In genomic region chr1:212613440-212614335, GRCh38 we compare ENCODE assay signal across 13 cellular contexts. TPM values are rescaled to one million over a fixed set of nuclear protein-coding genes. Genes with fewer than 3 reads are reported as not detected.
A peak's percentile ranks its signal among the peaks of the same experiment; 100 is the strongest.
DNase-seq lines count a peak whose midpoint lies in the region; ATAC-seq, FAIRE-seq and TF ChIP-seq lines count a peak whose summit lies in the region.
"Had no signal": no experiment of that assay in that cellular context is flagged by ENCODE, and none has a peak within 500 bp of the region (broad histone marks: within the 10 kb centered on the region; RNA-seq: fewer than 3 reads in every experiment).

No MANE protein-coding gene starts in this region.

- TF ChIP-seq POLR2A in NB4 (IDR thresholded peaks at IDR 0.05; ENCODE audit: extremely low read depth, insufficient read length) = no peak

- no peak for TF ChIP-seq CTCF in NB4 (IDR thresholded peaks at IDR 0.05; ENCODE audit: low read depth, low read length)

- no peak for ATAC-seq in activated T-cell treated with anti-CD3 and anti-CD28 coated beads, Interleukin-2, amount 50 U/mL, for 72 hours (replicated peaks in 1 of 2)
- no peak for ATAC-seq in central memory CD8-positive, alpha-beta T cell (replicated peaks; ENCODE audit: extremely low read depth, poor library complexity, severe bottlenecking)
- no peak for ATAC-seq in stimulated activated memory B cell treated with anti-CD40 and anti-IgM and Interleukin-4, amounts not matched to agents 10 μg/mL and 1 μg/mL and 100 μg/mL, for 72 hours

- peaks cover 47% of the 10 kb centered on the region for H3K4me1 Mint-ChIP-seq in activated T-cell treated with anti-CD3 and anti-CD28 coated beads, Interleukin-2, amount 50 U/mL, for 72 hours (ENCODE audit: low read depth)
- H3K4me1 Mint-ChIP-seq in central memory CD8-positive, alpha-beta T cell = peaks cover 12% of the 10 kb centered on the region
- peaks cover 28% of the 10 kb centered on the region for H3K4me1 Mint-ChIP-seq in stimulated activated memory B cell treated with anti-CD40 and anti-IgM and Interleukin-4, amounts not matched to agents 10 μg/mL and 1 μg/mL and 100 μg/mL, for 72 hours

- no peak overlapping the region for H3K4me3 ChIP-seq in NB4 (ENCODE audit: low read depth, low read length)

- peak overlapping the region; percentile 45 to 61 for H3K4me3 Mint-ChIP-seq in activated T-cell treated with anti-CD3 and anti-CD28 coated beads, Interleukin-2, amount 50 U/mL, for 72 hours
- no peak overlapping the region for H3K4me3 Mint-ChIP-seq in central memory CD8-positive, alpha-beta T cell
- H3K4me3 Mint-ChIP-seq in stimulated activated memory B cell treated with anti-CD40 and anti-IgM and Interleukin-4, amounts not matched to agents 10 μg/mL and 1 μg/mL and 100 μg/mL, for 72 hours = no peak overlapping the region

- no peak for DNase-seq in activated T-cell treated with anti-CD3 and anti-CD28 coated beads, Interleukin-2, amount 50 U/mL, for 72 hours
- DNase-seq in activated T-cell treated with anti-CD3 and anti-CD28 coated beads for 4 hours = no peak
- DNase-seq in NB4 (ENCODE audit: low read depth) = peak; percentile 18
- DNase-seq in central memory CD8-positive, alpha-beta T cell (ENCODE audit: low spot score in 2 of 2) = no peak
- DNase-seq in T-helper 2 cell = no peak
- DNase-seq in DMS 273 (lab: John Stamatoyannopoulos, UW; ENCODE audit: unreplicated experiment) = no peak
- no peak for DNase-seq in RCC 7860 (ENCODE audit: low spot score)
- DNase-seq: central memory CD4-positive, alpha-beta T cell; DMS153; NCI-H1694 treated with DMSO at 0.1 percent for 48 hours; NCI-H774; occipital lobe had no signal

- H3K27me3 Mint-ChIP-seq in activated T-cell treated with anti-CD3 and anti-CD28 coated beads, Interleukin-2, amount 50 U/mL, for 72 hours (ENCODE audit: low read depth) = peaks cover 14% of the 10 kb centered on the region
- H3K27me3 Mint-ChIP-seq in central memory CD8-positive, alpha-beta T cell = peaks cover 24% of the 10 kb centered on the region
- H3K27me3 Mint-ChIP-seq in stimulated activated memory B cell treated with anti-CD40 and anti-IgM and Interleukin-4, amounts not matched to agents 10 μg/mL and 1 μg/mL and 100 μg/mL, for 72 hours = peaks cover 18% of the 10 kb centered on the region

- no peak overlapping the region for H3K27ac Mint-ChIP-seq in activated T-cell treated with anti-CD3 and anti-CD28 coated beads, Interleukin-2, amount 50 U/mL, for 72 hours
- peak overlapping the region; percentile 44 for H3K27ac Mint-ChIP-seq in central memory CD8-positive, alpha-beta T cell (ENCODE audit: low read depth)
- H3K27ac Mint-ChIP-seq in stimulated activated memory B cell treated with anti-CD40 and anti-IgM and Interleukin-4, amounts not matched to agents 10 μg/mL and 1 μg/mL and 100 μg/mL, for 72 hours = peak overlapping the region; percentile 57

- H3K9me3 Mint-ChIP-seq in activated T-cell treated with anti-CD3 and anti-CD28 coated beads, Interleukin-2, amount 50 U/mL, for 72 hours = no peaks in the 10 kb centered on the region
- H3K9me3 Mint-ChIP-seq in central memory CD8-positive, alpha-beta T cell = no peaks in the 10 kb centered on the region
- H3K9me3 Mint-ChIP-seq in stimulated activated memory B cell treated with anti-CD40 and anti-IgM and Interleukin-4, amounts not matched to agents 10 μg/mL and 1 μg/mL and 100 μg/mL, for 72 hours = no peaks in the 10 kb centered on the region

- no peak for FAIRE-seq in RCC 7860 (lab: Jason Lieb, UNC)

- H3K36me3 Mint-ChIP-seq in activated T-cell treated with anti-CD3 and anti-CD28 coated beads, Interleukin-2, amount 50 U/mL, for 72 hours (ENCODE audit: insufficient read depth in 2 of 2) = peaks cover 40 to 64% of the 10 kb centered on the region in 2 donors
- peaks cover 12% of the 10 kb centered on the region for H3K36me3 Mint-ChIP-seq in central memory CD8-positive, alpha-beta T cell (ENCODE audit: insufficient read depth)
- peaks cover 33% of the 10 kb centered on the region for H3K36me3 Mint-ChIP-seq in stimulated activated memory B cell treated with anti-CD40 and anti-IgM and Interleukin-4, amounts not matched to agents 10 μg/mL and 1 μg/mL and 100 μg/mL, for 72 hours

RNA-seq across cellular contexts. Expression of gene ATF3, which starts 5.1 kb away (rescaled TPM):
- 100 to 1,000 TPM in 1 of 2 donors, 10 to 100 TPM in 1; 96.3 to 107 TPM for total RNA-seq in activated T-cell treated with anti-CD3 and anti-CD28 coated beads, Interleukin-2, amount 50 U/mL, for 72 hours

Comparison
In these comparisons a context has a peak if more than half of its experiments do, and no peak if none do; other contexts are left out.
1. H3K4me3 Mint-ChIP-seq: peak in activated T-cell treated with anti-CD3 and anti-CD28 coated beads, Interleukin-2, amount 50 U/mL, for 72 hours (2 of 2); none in central memory CD8-positive, alpha-beta T cell (single experiment) and stimulated activated memory B cell treated with anti-CD40 and anti-IgM and Interleukin-4, amounts not matched to agents 10 μg/mL and 1 μg/mL and 100 μg/mL, for 72 hours (single experiment).